22 cellular contexts compared by ENCODE assay signal in the genomic region with DNA sequence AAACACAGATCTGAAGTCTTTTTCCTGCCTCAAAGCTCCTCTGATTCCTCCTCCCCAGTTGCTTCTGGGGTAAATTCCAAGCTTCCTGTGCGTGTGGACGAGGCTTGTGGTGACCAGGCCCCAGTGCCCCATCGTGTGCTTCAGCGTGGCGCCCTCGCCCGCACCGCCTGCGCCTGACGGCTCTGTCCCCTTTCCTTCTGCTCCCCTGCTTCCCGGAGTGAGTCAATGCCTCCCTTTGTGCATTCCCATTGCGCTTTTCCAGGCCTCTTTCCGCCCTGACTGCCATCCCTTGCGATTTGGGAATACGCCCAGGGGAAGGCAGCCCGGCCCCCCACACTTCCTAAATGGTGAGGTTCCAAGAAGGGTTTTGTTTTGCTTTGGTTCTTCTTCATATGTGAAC. TPM values are rescaled to one million over a fixed set of nuclear protein-coding genes. Genes with fewer than 3 reads are reported as not detected.
A peak's percentile ranks its signal among the peaks of the same experiment; 100 is the strongest.
DNase-seq lines count a peak whose midpoint lies in the region; ATAC-seq and TF ChIP-seq lines count a peak whose summit lies in the region.
"Had no signal": no experiment of that assay in that cellular context is flagged by ENCODE, and none has a peak within 500 bp of the region (broad histone marks: within the 10 kb centered on the region; RNA-seq: fewer than 3 reads in every experiment).

No MANE protein-coding gene starts in this region.

- peak overlapping the region; percentile 76; the same call in 1 of the 2 replicates for H3K27ac ChIP-seq in WERI-Rb-1
- H3K27ac ChIP-seq in cingulate gyrus (ENCODE audit: low read depth, low read length) = peak overlapping the region; percentile 39
- H3K27ac ChIP-seq in substantia nigra (ENCODE audit: low read depth, low read length, poor library complexity, severe bottlenecking) = peak overlapping the region; percentile 42
- H3K27ac ChIP-seq: RWPE1 had no signal

- no peaks in the 10 kb centered on the region for H3K27me3 ChIP-seq in WERI-Rb-1 (ENCODE audit: insufficient read depth, low read depth, severe bottlenecking)
- H3K27me3 ChIP-seq: MG63 had no signal

- H3K9me3 ChIP-seq in WERI-Rb-1 (ENCODE audit: severe bottlenecking) = no peaks in the 10 kb centered on the region
- H3K9me3 ChIP-seq: MG63 had no signal

- H3K4me3 Mint-ChIP-seq in neural crest cell = no peak overlapping the region
- H3K4me3 Mint-ChIP-seq: B cell, CD14-positive monocyte had no signal

- H3K27me3 Mint-ChIP-seq in neural crest cell (ENCODE audit: low read depth) = no peaks in the 10 kb centered on the region
- H3K27me3 Mint-ChIP-seq: B cell had no signal

- H3K36me3 Mint-ChIP-seq in neural crest cell (ENCODE audit: low read depth) = peaks cover 12% of the 10 kb centered on the region

- DNase-seq in WERI-Rb-1 = no peak
- DNase-seq in neural crest cell (ENCODE audit: low read depth, low spot score) = no peak
- DNase-seq in substantia nigra (lab: John Stamatoyannopoulos, UW) = peak in 14 of 49 donors; percentile 4 to 50 (median 22)
- DNase-seq in NCI-H1105 treated with DMSO at 0.1 percent for 48 hours (lab: John Stamatoyannopoulos, UW) = no peak
- DNase-seq in CD1c-positive myeloid dendritic cell (ENCODE audit: extremely low spot score) = no peak
- DNase-seq: DMS53, GF-D8, HCEC 1CT, MG63, NCI-H1417 treated with DMSO at 0.1 percent for 48 hours, NCI-H187 treated with DMSO at 0.1 percent for 48 hours, NCI-H2227 treated with DMSO at 0.1 percent for 48 hours, NCI-H510A, SIG-M5 had no signal

- H3K27ac Mint-ChIP-seq in neural crest cell (ENCODE audit: unreplicated experiment) = peak overlapping the region; percentile 72
- H3K27ac Mint-ChIP-seq: B cell had no signal

- TF ChIP-seq CTCF in WERI-Rb-1 (IDR thresholded peaks at IDR 0.05; ENCODE audit: low read depth, low read length) = no peak
- TF ChIP-seq CTCF in neural crest cell (conservative IDR thresholded peaks at IDR 0.05) = no peak

- ATAC-seq in GM21528 (IDR thresholded peaks at IDR 0.05; ENCODE audit: low FRiP score, unreplicated experiment) = no peak
- ATAC-seq: HepG2, SK-N-SH treated with all-trans-retinoic acid at 6 μM for 48 hours had no signal

- peaks cover 7% of the 10 kb centered on the region for H3K9me3 Mint-ChIP-seq in neural crest cell

- H3K4me3 ChIP-seq in WERI-Rb-1 (ENCODE audit: low read depth, low read length) = no peak overlapping the region
- H3K4me3 ChIP-seq: K562, MG63 had no signal

- H3K4me1 Mint-ChIP-seq in neural crest cell = no peaks in the 10 kb centered on the region
- H3K4me1 Mint-ChIP-seq: B cell had no signal

- peaks cover 18% of the 10 kb centered on the region for H3K36me3 ChIP-seq in WERI-Rb-1
- H3K36me3 ChIP-seq: MG63 had no signal

RNA-seq across cellular contexts. Expression of a gene that starts 36.3 kb away (rescaled TPM):
- 80.9 and 93.7 TPM in 2 replicates for total RNA-seq in neural crest cell
